1 cellular context compared by ENCODE assay signal in genomic region chr12:49091836-49092085, GRCh38.
TF ChIP-seq lines count a peak whose summit lies in the region.

No MANE protein-coding gene starts in this region.

TF ChIP-seq in HEK293, 187 proteins besides CTCF, POLR2A, EP300 and RAD21 (continued from another document):
- TF ChIP-seq OSR2 (tag by site-specific recombination; IDR thresholded peaks at IDR 0.05) (no peak), ZNF214 (tag by site-specific recombination; IDR thresholded peaks at IDR 0.05; ENCODE audit: borderline replicate concordance) (no peak), ZNF121 (tag by site-specific recombination; IDR thresholded peaks at IDR 0.05) (no peak)
